8 cellular contexts compared by ENCODE assay signal in genomic region chr12:27277846-27278260, GRCh38. TPM values are rescaled to one million over a fixed set of nuclear protein-coding genes. Genes with fewer than 3 reads are reported as not detected.
DNase-seq lines count a peak whose midpoint lies in the region; ATAC-seq, FAIRE-seq and TF ChIP-seq lines count a peak whose summit lies in the region.

No MANE protein-coding gene starts in this region.

- H3K9me3 Mint-ChIP-seq in GM23338 (no peaks in the 10 kb centered on the region), progenitor cell of endocrine pancreas (ENCODE audit: low read depth) (no peaks in the 10 kb centered on the region)

- H3K79me2 ChIP-seq in GM23338 (replicated peaks; ENCODE audit: insufficient read depth): peaks cover 36% of the 10 kb centered on the region
- H3K79me2 ChIP-seq in H1 (ENCODE audit: control insufficient read depth in 1 of 2, insufficient read depth in 2 of 2, low read length in 2 of 2): peaks cover 0 to 41% of the 10 kb centered on the region in 2 experiments; a peak in 3 of 4 replicates

- no peak overlapping the region for H2BK120ac ChIP-seq in H1 (replicated peaks; ENCODE audit: low read depth, low read length)

- no peak overlapping the region for H3K56ac ChIP-seq in H1 (replicated peaks; ENCODE audit: insufficient read length, low read depth, low read length)

- H3K36me3 Mint-ChIP-seq in GM23338 (ENCODE audit: low read depth) (no peaks in the 10 kb centered on the region), progenitor cell of endocrine pancreas (ENCODE audit: insufficient read depth) (peaks cover 15% of the 10 kb centered on the region)

- H3K9ac ChIP-seq in H1 (replicated peaks in 1 of 4; ENCODE audit: extremely low read depth in 1 of 4, low read depth in 3 of 4, low read length in 3 of 4): no peak overlapping the region

- DNase-seq in NCI-H2107 treated with DMSO at 0.1 percent for 48 hours (lab: John Stamatoyannopoulos, UW; ENCODE audit: unreplicated experiment) (peak; percentile 45), NCI-H2107 (lab: John Stamatoyannopoulos, UW) (no peak), GM23338 (ENCODE audit: low spot score) (peak; percentile 59), LHCN-M2 (ENCODE audit: low read depth) (peak; percentile 69), H1 (ENCODE audit: low read depth in 1 of 2, low spot score in 2 of 2) (no peak), progenitor cell of endocrine pancreas (ENCODE audit: low spot score, unreplicated experiment) (no peak), ecto neural progenitor cell (ENCODE audit: low spot score) (no peak), epidermal melanocyte (ENCODE audit: insufficient read length, low spot score) (no peak)

- H3K36me3 ChIP-seq in GM23338 (ENCODE audit: insufficient read depth) (no peaks in the 10 kb centered on the region), H1 (ENCODE audit: control insufficient read depth in 2 of 4, insufficient read depth in 4 of 4, low read length in 3 of 4) (no peaks in the 10 kb centered on the region)

- no peaks in the 10 kb centered on the region for H3K79me1 ChIP-seq in H1 (ENCODE audit: low read depth, low read length)

- H4K8ac ChIP-seq in H1 (ENCODE audit: extremely low read depth, insufficient read depth, low read length): no peak overlapping the region

- no peak for TF ChIP-seq RAD21 in H1 (IDR thresholded peaks at IDR 0.05 in 1 of 2, conservative IDR thresholded peaks at IDR 0.05 in 1 of 2; ENCODE audit: low read depth in 2 of 2, low read length in 2 of 2)

- no peaks in the 10 kb centered on the region for H3K9me3 ChIP-seq in H1 (ENCODE audit: insufficient read depth in 2 of 2, low read depth in 1 of 2, low read length in 1 of 2)

- TF ChIP-seq CTCF in GM23338 (conservative IDR thresholded peaks at IDR 0.05; ENCODE audit: low read depth in 2 of 2) (no peak), H1 (IDR thresholded peaks at IDR 0.05; ENCODE audit: control extremely low read depth in 1 of 3, insufficient read depth in 1 of 3, low read depth in 1 of 3, low read length in 3 of 3) (no peak), progenitor cell of endocrine pancreas (IDR thresholded peaks at IDR 0.05; ENCODE audit: unreplicated experiment) (no peak)

- H3K27me3 ChIP-seq in GM23338 (ENCODE audit: insufficient read depth) (no peaks in the 10 kb centered on the region), H1 (replicated peaks in 1 of 4; ENCODE audit: control insufficient read depth in 3 of 4, extremely low read depth in 1 of 4, insufficient read depth in 3 of 4, low read length in 3 of 4) (no peaks in the 10 kb centered on the region)

- H3K27ac Mint-ChIP-seq in GM23338 (peak overlapping the region; percentile 34), progenitor cell of endocrine pancreas (peak overlapping the region; percentile 1)

- no peaks in the 10 kb centered on the region; the same call in 1 of the 2 replicates for H3K23me2 ChIP-seq in H1 (ENCODE audit: low read depth, low read length)

- H3K27me3 Mint-ChIP-seq in GM23338 (ENCODE audit: insufficient read depth, low read depth, poor library complexity) (peaks cover 2% of the 10 kb centered on the region), progenitor cell of endocrine pancreas (no peaks in the 10 kb centered on the region)

- H3K9me2 ChIP-seq in GM23338 (ENCODE audit: insufficient read depth): no peaks in the 10 kb centered on the region

- H2BK15ac ChIP-seq in H1 (ENCODE audit: low read length): no peak overlapping the region

- H3K4me1 Mint-ChIP-seq in GM23338: peaks cover 51% of the 10 kb centered on the region
- H3K4me1 Mint-ChIP-seq in progenitor cell of endocrine pancreas (ENCODE audit: low read depth): peaks cover 53% of the 10 kb centered on the region

- H3K4me2 ChIP-seq in GM23338: peak overlapping the region; percentile 6
- H3K4me2 ChIP-seq in H1 (ENCODE audit: insufficient read depth in 1 of 2, low read depth in 2 of 2, low read length in 2 of 2): peak overlapping the region; percentile 34 to 49; a peak in 2 of 4 replicates

- H2BK12ac ChIP-seq in H1 (ENCODE audit: low read depth, low read length): no peak overlapping the region

- no peak for TF ChIP-seq EP300 in H1 (IDR thresholded peaks at IDR 0.05; ENCODE audit: borderline replicate concordance in 1 of 2, low read depth in 2 of 2, low read length in 2 of 2)

- no peaks in the 10 kb centered on the region for H3F3A ChIP-seq in GM23338 (replicated peaks; ENCODE audit: low read depth)

- no peak overlapping the region for H2AK5ac ChIP-seq in H1 (ENCODE audit: low read depth, low read length)

- no peak overlapping the region for H3K4ac ChIP-seq in H1 (replicated peaks; ENCODE audit: insufficient read length, low read depth, low read length)

- H3K23ac ChIP-seq in H1 (ENCODE audit: insufficient read length): no peak overlapping the region

- FAIRE-seq in H1 (lab: Jason Lieb, UNC): no peak

- no peak overlapping the region for H3K18ac ChIP-seq in H1 (ENCODE audit: extremely low read depth, low read length)

- H4K20me1 ChIP-seq in GM23338 (replicated peaks; ENCODE audit: insufficient read depth): no peaks in the 10 kb centered on the region
- H4K20me1 ChIP-seq in H1 (replicated peaks in 1 of 2; ENCODE audit: control insufficient read depth in 1 of 2, insufficient read depth in 2 of 2, low read length in 2 of 2): no peaks in the 10 kb centered on the region

- no peak overlapping the region for H3K14ac ChIP-seq in H1 (ENCODE audit: insufficient read length)

- no peak for TF ChIP-seq POLR2A in H1 (IDR thresholded peaks at IDR 0.05; ENCODE audit: control extremely low read depth in 1 of 2, low read depth in 2 of 2, low read length in 2 of 2)

- H3K27ac ChIP-seq in GM23338 (ENCODE audit: low read depth): no peak overlapping the region
- 0 out of 2 replicates have a peak overlapping the region, but pooled peaks have one; percentile 21 for H3K27ac ChIP-seq in H1 (ENCODE audit: low read depth, low read length)

- H2AFZ ChIP-seq in GM23338 (no peak overlapping the region), H1 (ENCODE audit: low read length) (no peak overlapping the region)

- H3K4me3 Mint-ChIP-seq in GM23338: no peak overlapping the region; the same call in 2 of the 3 replicates
- H3K4me3 Mint-ChIP-seq in progenitor cell of endocrine pancreas (ENCODE audit: low read depth): no peak overlapping the region

- peaks cover 62% of the 10 kb centered on the region for H3K4me1 ChIP-seq in GM23338 (ENCODE audit: insufficient read depth)
- H3K4me1 ChIP-seq in H1 (replicated peaks in 1 of 4; ENCODE audit: control insufficient read depth in 3 of 4, insufficient read depth in 4 of 4, low read length in 3 of 4): peaks cover 0 to 18% (median 10%) of the 10 kb centered on the region in 4 experiments; a peak in 5 of 7 replicates

- no peak overlapping the region for H2BK20ac ChIP-seq in H1 (ENCODE audit: low read length)

- H4K5ac ChIP-seq in H1 (ENCODE audit: insufficient read length, low read depth, low read length): no peak overlapping the region

- H4K91ac ChIP-seq in H1 (replicated peaks; ENCODE audit: insufficient read length, low read length): no peak overlapping the region

- CTCF ChIA-PET in H1 (lab: Charles Lee; ENCODE audit: partially characterized antibody): interaction anchor here (0.8 to 1.3 kb wide), 6 partner anchors 9 to 648 kb away, joined by 3 to 5 read pairs (median 3); no protein-coding TSS in a partner anchor

- POLR2A ChIA-PET in H1 (lab: Charles Lee; ENCODE audit: partially characterized antibody): no interaction called here

- ATAC-seq in GM23338: peak; percentile 24

- 92% methylated on average over 1 of the region's 1 CpG; no CpG with 5 or more reads in 1 of the 2 experiments for WGBS in H1 (ENCODE audit: extremely low coverage in 1 of 2, insufficient coverage in 1 of 2, insufficient read length in 1 of 2, insufficient replicate concordance in 2 of 2, low coverage in 1 of 2, low lambda C conversion rate in 2 of 2, missing lambda C conversion rate in 1 of 2), 2 experiments

- H3K4me3 ChIP-seq in GM23338: no peak overlapping the region
- H3K4me3 ChIP-seq in H1 (ENCODE audit: extremely low read depth in 1 of 4, insufficient read depth in 2 of 4, low read depth in 3 of 4, low read length in 4 of 4): peak overlapping the region in 1 of 4 experiments; percentile 11; a peak in 1 of 8 replicates

- H2BK5ac ChIP-seq in H1 (ENCODE audit: low read depth, low read length): no peak overlapping the region

TF ChIP-seq in GM23338, 12 proteins besides CTCF, POLR2A, EP300 and RAD21 (continues in another document):
- no peak for TF ChIP-seq CREB1 (CRISPR knock-in tag; IDR thresholded peaks at IDR 0.05; ENCODE audit: low read depth)
- no peak for TF ChIP-seq POLR2AphosphoS5 (IDR thresholded peaks at IDR 0.05; ENCODE audit: low read depth)

TF ChIP-seq in H1, 55 proteins besides CTCF, POLR2A, EP300 and RAD21 (continues in another document):
- no peak for TF ChIP-seq KDM5A (IDR thresholded peaks at IDR 0.05; ENCODE audit: low read length)
- TF ChIP-seq JUN (IDR thresholded peaks at IDR 0.05; ENCODE audit: low read depth, low read length): no peak

RNA-seq across cellular contexts. Expression of gene STK38L, which starts 33.8 kb away (rescaled TPM):
- total RNA-seq in GM23338 (2014; rRNA removed; shearing (Covaris generic)): 56.5 and 59.7 TPM in 2 replicates
- polyA plus RNA-seq in GM23338 (2016; fragmentation: Nextera tagmentation; extraction: Ambion mirVana): 28.9 and 31.0 TPM in 2 replicates
- total RNA-seq in LHCN-M2 (2014; rRNA removed): 9.1 and 14.2 TPM in 2 replicates
- 4.8 TPM for polyA plus RNA-seq in LHCN-M2 (2012)
- total RNA-seq in H1 (2021; fragmentation: NEBNext Ultra II Directional; extraction: Animal tissue kit (Norgen Biotek cat#: 25700)): 63.6 and 68.8 TPM in 2 replicates
- 3.7 and 8.1 TPM in 2 replicates for polyA plus RNA-seq in H1 (2011; rRNA removed)
- polyA plus RNA-seq in H1 (2011; cell fraction: cytosol; rRNA removed): 14.4 TPM
- polyA plus RNA-seq in H1 (2011; cell fraction: nucleus; rRNA removed): 4.1 TPM
- 20.2 to 40.9 TPM (median 24.5 TPM) in 4 replicates for polyA plus RNA-seq in H1 (2012, experiment 1 of 2)
- polyA plus RNA-seq in H1 (2012, experiment 2 of 2): 1.2 TPM
- 32.4 TPM for polyA plus RNA-seq in H1 (2013, experiment 1 of 2)
- 33.7 TPM for polyA plus RNA-seq in H1 (2013, experiment 2 of 2)
- 12.6 and 16.4 TPM in 2 replicates for polyA minus RNA-seq in H1 (2011; rRNA and poly(A)+ RNA removed)
- 15.7 TPM for polyA minus RNA-seq in H1 (2011; cell fraction: cytosol; rRNA and poly(A)+ RNA removed)
- 21.0 TPM for polyA minus RNA-seq in H1 (2011; cell fraction: nucleus; rRNA and poly(A)+ RNA removed)
- total RNA-seq in progenitor cell of endocrine pancreas: 145 and 149 TPM in 2 replicates

RNA-seq across cellular contexts. Expression of gene BMAL2, which starts 54.8 kb away (rescaled TPM):
- total RNA-seq in GM23338 (2014; rRNA removed; shearing (Covaris generic)): 15.9 and 18.2 TPM in 2 replicates
- polyA plus RNA-seq in GM23338 (2016; fragmentation: Nextera tagmentation; extraction: Ambion mirVana) (4.3 and 5.5 TPM in 2 replicates), H1 (2011; rRNA removed) (1.8 and 3.2 TPM in 2 replicates)
- total RNA-seq in LHCN-M2 (2014; rRNA removed) (21.3 and 25.1 TPM in 2 replicates), progenitor cell of endocrine pancreas (26.0 and 28.8 TPM in 2 replicates)
- 5.8 TPM for polyA plus RNA-seq in LHCN-M2 (2012)
- total RNA-seq in H1 (2021; fragmentation: NEBNext Ultra II Directional; extraction: Animal tissue kit (Norgen Biotek cat#: 25700)): 20.6 and 22.8 TPM in 2 replicates
- 3.4 TPM for polyA plus RNA-seq in H1 (2011; cell fraction: cytosol; rRNA removed)
- 3.8 TPM for polyA plus RNA-seq in H1 (2011; cell fraction: nucleus; rRNA removed)
- polyA plus RNA-seq in H1 (2012, experiment 1 of 2): 7.4 to 11.0 TPM (median 9.1 TPM) in 4 replicates
- 0.96 TPM for polyA plus RNA-seq in H1 (2012, experiment 2 of 2)
- polyA plus RNA-seq in H1 (2013, experiment 1 of 2): 9.2 TPM
- polyA plus RNA-seq in H1 (2013, experiment 2 of 2): 8.0 TPM
- 9.8 and 13.0 TPM in 2 replicates for polyA minus RNA-seq in H1 (2011; rRNA and poly(A)+ RNA removed)
- polyA minus RNA-seq in H1 (2011; cell fraction: cytosol; rRNA and poly(A)+ RNA removed): 6.4 TPM
- 20.3 TPM for polyA minus RNA-seq in H1 (2011; cell fraction: nucleus; rRNA and poly(A)+ RNA removed)

Comparison
In these comparisons a context has a peak if more than half of its experiments do, and no peak if none do; other contexts are left out.
1. DNase-seq: peak in NCI-H2107 treated with DMSO at 0.1 percent for 48 hours (single experiment), GM23338 (single experiment) and LHCN-M2 (single experiment); none in NCI-H2107 (single experiment), H1 (0 of 2), progenitor cell of endocrine pancreas (single experiment), ecto neural progenitor cell (single experiment) and epidermal melanocyte (single experiment).